ENCODE assay signal across 1 cellular context in genomic region chr1:20430355-20431290, GRCh38.
TF ChIP-seq lines count a peak whose summit lies in the region.

No MANE protein-coding gene starts in this region.

TF ChIP-seq in WTC11, 78 proteins besides CTCF, POLR2A, EP300 and RAD21 (continued from another document):
- TF ChIP-seq, protein P1, sequence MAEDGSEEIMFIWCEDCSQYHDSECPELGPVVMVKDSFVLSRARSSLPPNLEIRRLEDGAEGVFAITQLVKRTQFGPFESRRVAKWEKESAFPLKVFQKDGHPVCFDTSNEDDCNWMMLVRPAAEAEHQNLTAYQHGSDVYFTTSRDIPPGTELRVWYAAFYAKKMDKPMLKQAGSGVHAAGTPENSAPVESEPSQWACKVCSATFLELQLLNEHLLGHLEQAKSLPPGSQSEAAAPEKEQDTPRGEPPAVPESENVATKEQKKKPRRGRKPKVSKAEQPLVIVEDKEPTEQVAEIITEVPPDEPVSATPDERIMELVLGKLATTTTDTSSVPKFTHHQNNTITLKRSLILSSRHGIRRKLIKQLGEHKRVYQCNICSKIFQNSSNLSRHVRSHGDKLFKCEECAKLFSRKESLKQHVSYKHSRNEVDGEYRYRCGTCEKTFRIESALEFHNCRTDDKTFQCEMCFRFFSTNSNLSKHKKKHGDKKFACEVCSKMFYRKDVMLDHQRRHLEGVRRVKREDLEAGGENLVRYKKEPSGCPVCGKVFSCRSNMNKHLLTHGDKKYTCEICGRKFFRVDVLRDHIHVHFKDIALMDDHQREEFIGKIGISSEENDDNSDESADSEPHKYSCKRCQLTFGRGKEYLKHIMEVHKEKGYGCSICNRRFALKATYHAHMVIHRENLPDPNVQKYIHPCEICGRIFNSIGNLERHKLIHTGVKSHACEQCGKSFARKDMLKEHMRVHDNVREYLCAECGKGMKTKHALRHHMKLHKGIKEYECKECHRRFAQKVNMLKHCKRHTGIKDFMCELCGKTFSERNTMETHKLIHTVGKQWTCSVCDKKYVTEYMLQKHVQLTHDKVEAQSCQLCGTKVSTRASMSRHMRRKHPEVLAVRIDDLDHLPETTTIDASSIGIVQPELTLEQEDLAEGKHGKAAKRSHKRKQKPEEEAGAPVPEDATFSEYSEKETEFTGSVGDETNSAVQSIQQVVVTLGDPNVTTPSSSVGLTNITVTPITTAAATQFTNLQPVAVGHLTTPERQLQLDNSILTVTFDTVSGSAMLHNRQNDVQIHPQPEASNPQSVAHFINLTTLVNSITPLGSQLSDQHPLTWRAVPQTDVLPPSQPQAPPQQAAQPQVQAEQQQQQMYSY (CRISPR knock-in tag; IDR thresholded peaks at IDR 0.05): no peak
- TF ChIP-seq, protein P2, sequence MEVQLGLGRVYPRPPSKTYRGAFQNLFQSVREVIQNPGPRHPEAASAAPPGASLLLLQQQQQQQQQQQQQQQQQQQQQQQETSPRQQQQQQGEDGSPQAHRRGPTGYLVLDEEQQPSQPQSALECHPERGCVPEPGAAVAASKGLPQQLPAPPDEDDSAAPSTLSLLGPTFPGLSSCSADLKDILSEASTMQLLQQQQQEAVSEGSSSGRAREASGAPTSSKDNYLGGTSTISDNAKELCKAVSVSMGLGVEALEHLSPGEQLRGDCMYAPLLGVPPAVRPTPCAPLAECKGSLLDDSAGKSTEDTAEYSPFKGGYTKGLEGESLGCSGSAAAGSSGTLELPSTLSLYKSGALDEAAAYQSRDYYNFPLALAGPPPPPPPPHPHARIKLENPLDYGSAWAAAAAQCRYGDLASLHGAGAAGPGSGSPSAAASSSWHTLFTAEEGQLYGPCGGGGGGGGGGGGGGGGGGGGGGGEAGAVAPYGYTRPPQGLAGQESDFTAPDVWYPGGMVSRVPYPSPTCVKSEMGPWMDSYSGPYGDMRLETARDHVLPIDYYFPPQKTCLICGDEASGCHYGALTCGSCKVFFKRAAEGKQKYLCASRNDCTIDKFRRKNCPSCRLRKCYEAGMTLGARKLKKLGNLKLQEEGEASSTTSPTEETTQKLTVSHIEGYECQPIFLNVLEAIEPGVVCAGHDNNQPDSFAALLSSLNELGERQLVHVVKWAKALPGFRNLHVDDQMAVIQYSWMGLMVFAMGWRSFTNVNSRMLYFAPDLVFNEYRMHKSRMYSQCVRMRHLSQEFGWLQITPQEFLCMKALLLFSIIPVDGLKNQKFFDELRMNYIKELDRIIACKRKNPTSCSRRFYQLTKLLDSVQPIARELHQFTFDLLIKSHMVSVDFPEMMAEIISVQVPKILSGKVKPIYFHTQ (CRISPR knock-in tag; IDR thresholded peaks at IDR 0.05): no peak
- TF ChIP-seq, protein P3, sequence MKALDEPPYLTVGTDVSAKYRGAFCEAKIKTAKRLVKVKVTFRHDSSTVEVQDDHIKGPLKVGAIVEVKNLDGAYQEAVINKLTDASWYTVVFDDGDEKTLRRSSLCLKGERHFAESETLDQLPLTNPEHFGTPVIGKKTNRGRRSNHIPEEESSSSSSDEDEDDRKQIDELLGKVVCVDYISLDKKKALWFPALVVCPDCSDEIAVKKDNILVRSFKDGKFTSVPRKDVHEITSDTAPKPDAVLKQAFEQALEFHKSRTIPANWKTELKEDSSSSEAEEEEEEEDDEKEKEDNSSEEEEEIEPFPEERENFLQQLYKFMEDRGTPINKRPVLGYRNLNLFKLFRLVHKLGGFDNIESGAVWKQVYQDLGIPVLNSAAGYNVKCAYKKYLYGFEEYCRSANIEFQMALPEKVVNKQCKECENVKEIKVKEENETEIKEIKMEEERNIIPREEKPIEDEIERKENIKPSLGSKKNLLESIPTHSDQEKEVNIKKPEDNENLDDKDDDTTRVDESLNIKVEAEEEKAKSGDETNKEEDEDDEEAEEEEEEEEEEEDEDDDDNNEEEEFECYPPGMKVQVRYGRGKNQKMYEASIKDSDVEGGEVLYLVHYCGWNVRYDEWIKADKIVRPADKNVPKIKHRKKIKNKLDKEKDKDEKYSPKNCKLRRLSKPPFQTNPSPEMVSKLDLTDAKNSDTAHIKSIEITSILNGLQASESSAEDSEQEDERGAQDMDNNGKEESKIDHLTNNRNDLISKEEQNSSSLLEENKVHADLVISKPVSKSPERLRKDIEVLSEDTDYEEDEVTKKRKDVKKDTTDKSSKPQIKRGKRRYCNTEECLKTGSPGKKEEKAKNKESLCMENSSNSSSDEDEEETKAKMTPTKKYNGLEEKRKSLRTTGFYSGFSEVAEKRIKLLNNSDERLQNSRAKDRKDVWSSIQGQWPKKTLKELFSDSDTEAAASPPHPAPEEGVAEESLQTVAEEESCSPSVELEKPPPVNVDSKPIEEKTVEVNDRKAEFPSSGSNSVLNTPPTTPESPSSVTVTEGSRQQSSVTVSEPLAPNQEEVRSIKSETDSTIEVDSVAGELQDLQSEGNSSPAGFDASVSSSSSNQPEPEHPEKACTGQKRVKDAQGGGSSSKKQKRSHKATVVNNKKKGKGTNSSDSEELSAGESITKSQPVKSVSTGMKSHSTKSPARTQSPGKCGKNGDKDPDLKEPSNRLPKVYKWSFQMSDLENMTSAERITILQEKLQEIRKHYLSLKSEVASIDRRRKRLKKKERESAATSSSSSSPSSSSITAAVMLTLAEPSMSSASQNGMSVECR (CRISPR knock-in tag; IDR thresholded peaks at IDR 0.05; ENCODE audit: borderline replicate concordance): no peak
- TF ChIP-seq ZNF423 (CRISPR knock-in tag; IDR thresholded peaks at IDR 0.05) (peak; percentile 69), TCF7 (CRISPR knock-in tag; IDR thresholded peaks at IDR 0.05; ENCODE audit: low read depth) (no peak), ZNF232 (CRISPR knock-in tag; IDR thresholded peaks at IDR 0.05) (no peak), ZNF121 (CRISPR knock-in tag; IDR thresholded peaks at IDR 0.05) (no peak), OVOL2 (CRISPR knock-in tag; IDR thresholded peaks at IDR 0.05; ENCODE audit: borderline replicate concordance) (no peak), FOXJ3 (CRISPR knock-in tag; IDR thresholded peaks at IDR 0.05; ENCODE audit: borderline replicate concordance) (no peak), ZNF138 (CRISPR knock-in tag; conservative IDR thresholded peaks at IDR 0.05) (no peak), JAZF1 (CRISPR knock-in tag; IDR thresholded peaks at IDR 0.05) (no peak), GRHL2 (CRISPR knock-in tag; IDR thresholded peaks at IDR 0.05; ENCODE audit: insufficient replicate concordance, severe bottlenecking) (no peak), ELF4 (CRISPR knock-in tag; IDR thresholded peaks at IDR 0.05; ENCODE audit: low read depth) (no peak), RORB (CRISPR knock-in tag; IDR thresholded peaks at IDR 0.05) (no peak), ZNF396 (CRISPR knock-in tag; IDR thresholded peaks at IDR 0.05; ENCODE audit: borderline replicate concordance) (no peak), TP53 (CRISPR knock-in tag; IDR thresholded peaks at IDR 0.05) (no peak), ZNF263 (CRISPR knock-in tag; IDR thresholded peaks at IDR 0.05; ENCODE audit: low read depth) (0 out of 2 replicates have a peak, but pooled peaks have one; percentile 31), SP1 (CRISPR knock-in tag; conservative IDR thresholded peaks at IDR 0.05) (peak; percentile 61), IRF2 (CRISPR knock-in tag; IDR thresholded peaks at IDR 0.05; ENCODE audit: borderline replicate concordance, low read depth) (no peak)
- TF ChIP-seq, protein P4, sequence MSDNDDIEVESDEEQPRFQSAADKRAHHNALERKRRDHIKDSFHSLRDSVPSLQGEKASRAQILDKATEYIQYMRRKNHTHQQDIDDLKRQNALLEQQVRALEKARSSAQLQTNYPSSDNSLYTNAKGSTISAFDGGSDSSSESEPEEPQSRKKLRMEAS (CRISPR knock-in tag; IDR thresholded peaks at IDR 0.05): no peak; the same call in 1 of the 2 replicates
- TF ChIP-seq, protein P5, sequence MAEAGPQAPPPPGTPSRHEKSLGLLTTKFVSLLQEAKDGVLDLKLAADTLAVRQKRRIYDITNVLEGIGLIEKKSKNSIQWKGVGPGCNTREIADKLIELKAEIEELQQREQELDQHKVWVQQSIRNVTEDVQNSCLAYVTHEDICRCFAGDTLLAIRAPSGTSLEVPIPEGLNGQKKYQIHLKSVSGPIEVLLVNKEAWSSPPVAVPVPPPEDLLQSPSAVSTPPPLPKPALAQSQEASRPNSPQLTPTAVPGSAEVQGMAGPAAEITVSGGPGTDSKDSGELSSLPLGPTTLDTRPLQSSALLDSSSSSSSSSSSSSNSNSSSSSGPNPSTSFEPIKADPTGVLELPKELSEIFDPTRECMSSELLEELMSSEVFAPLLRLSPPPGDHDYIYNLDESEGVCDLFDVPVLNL (CRISPR knock-in tag; IDR thresholded peaks at IDR 0.05; ENCODE audit: borderline replicate concordance, low read depth): no peak
- TF ChIP-seq, protein P6, sequence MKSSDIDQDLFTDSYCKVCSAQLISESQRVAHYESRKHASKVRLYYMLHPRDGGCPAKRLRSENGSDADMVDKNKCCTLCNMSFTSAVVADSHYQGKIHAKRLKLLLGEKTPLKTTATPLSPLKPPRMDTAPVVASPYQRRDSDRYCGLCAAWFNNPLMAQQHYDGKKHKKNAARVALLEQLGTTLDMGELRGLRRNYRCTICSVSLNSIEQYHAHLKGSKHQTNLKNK (CRISPR knock-in tag; IDR thresholded peaks at IDR 0.05): no peak
